ENCODE assay signal across 19 cellular contexts in the genomic region with DNA sequence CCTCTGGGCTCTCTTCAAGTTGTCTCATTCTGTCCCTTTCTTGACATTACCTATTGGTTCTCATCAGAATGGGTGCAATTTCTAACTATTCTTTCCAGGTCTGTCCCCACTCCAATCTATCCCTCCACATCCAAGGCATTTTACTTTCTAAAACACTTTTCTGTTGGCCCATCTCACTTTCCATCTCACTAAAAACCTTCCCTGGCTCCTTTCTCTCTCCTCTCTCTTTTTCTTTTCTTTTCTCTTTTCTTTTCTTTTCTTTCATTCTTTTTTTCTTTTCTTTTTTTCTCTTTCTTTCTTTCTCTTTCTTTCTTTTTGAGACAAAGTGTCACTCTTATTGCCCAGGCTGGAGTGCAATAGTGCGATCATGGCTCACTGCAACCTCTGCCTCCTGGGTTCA.
DNase-seq lines count a peak whose midpoint lies in the region; ATAC-seq and TF ChIP-seq lines count a peak whose summit lies in the region.
"Had no signal": no experiment of that assay in that cellular context is flagged by ENCODE, and none has a peak within 500 bp of the region (broad histone marks: within the 10 kb centered on the region; RNA-seq: fewer than 3 reads in every experiment).

No MANE protein-coding gene starts in this region.

- no peak overlapping the region for H3K4me3 ChIP-seq in GM23338
- no peak overlapping the region for H3K4me3 ChIP-seq in effector memory CD4-positive, alpha-beta T cell (ENCODE audit: insufficient read depth, low read depth, low read length, poor library complexity, severe bottlenecking)
- H3K4me3 ChIP-seq: BLaER1, PC-9 had no signal

- intact Hi-C loops in CD14-positive monocyte (cut with micrococcal nuclease): loop anchor here (5.0 to 10.0 kb wide), 4 partner anchors 78 to 193 kb away; no protein-coding TSS in a partner anchor

- no peaks in the 10 kb centered on the region for H3K9me3 ChIP-seq in effector memory CD4-positive, alpha-beta T cell (ENCODE audit: control insufficient read depth, low read length)
- H3K9me3 ChIP-seq: BLaER1 had no signal

- no peak for ATAC-seq in GM23338
- ATAC-seq in activated T-helper 17 cell treated with anti-CD3 and anti-CD28 coated beads, Interleukin-2, amount 50 U/mL, for 72 hours (replicated peaks): no peak

- no peaks in the 10 kb centered on the region for H3K9me3 Mint-ChIP-seq in CD14-positive monocyte
- H3K9me3 Mint-ChIP-seq in GM23338: no peaks in the 10 kb centered on the region
- no peaks in the 10 kb centered on the region for H3K9me3 Mint-ChIP-seq in activated T-helper 17 cell treated with anti-CD3 and anti-CD28 coated beads, Interleukin-2, amount 50 U/mL, for 72 hours
- no peaks in the 10 kb centered on the region for H3K9me3 Mint-ChIP-seq in osteocyte (ENCODE audit: unreplicated experiment)
- no peaks in the 10 kb centered on the region for H3K9me3 Mint-ChIP-seq in activated naive CD4-positive, alpha-beta T cell treated with anti-CD3 and anti-CD28 coated beads, Interleukin-2, amount 10 ng/mL, durations not matched to agents 7 days and 5 days

- no peaks in the 10 kb centered on the region for H3F3A ChIP-seq in GM23338 (replicated peaks; ENCODE audit: low read depth)

- TF ChIP-seq CTCF in CD14-positive monocyte (IDR thresholded peaks at IDR 0.05) (peak; percentile 7), GM23338 (conservative IDR thresholded peaks at IDR 0.05; ENCODE audit: low read depth in 2 of 2) (no peak), osteocyte (IDR thresholded peaks at IDR 0.05) (no peak), GM10248 (IDR thresholded peaks at IDR 0.05; ENCODE audit: control extremely low read depth, extremely low read depth, low read depth, missing control alignments) (no peak)

- CTCF ChIA-PET in activated naive CD4-positive, alpha-beta T cell treated with anti-CD3 and anti-CD28 coated beads, Interleukin-2, amount 10 ng/mL, durations not matched to agents 7 days and 5 days (lab: Charles Lee): interaction anchor here (1.0 to 21.3 kb wide), 5 partner anchors 20 to 192 kb away, joined by 3 to 565 read pairs (median 4); no protein-coding TSS in a partner anchor
- CTCF ChIA-PET in GM10248 (lab: Yijun Ruan, JAX): interaction anchor here (1.2 to 24.7 kb wide), 12 partner anchors 9 to 471 kb away, joined by 3 to 516 read pairs (median 4); no protein-coding TSS in a partner anchor

- H3K36me3 Mint-ChIP-seq in CD14-positive monocyte (no peaks in the 10 kb centered on the region), GM23338 (ENCODE audit: low read depth) (no peaks in the 10 kb centered on the region), osteocyte (ENCODE audit: unreplicated experiment) (no peaks in the 10 kb centered on the region)
- H3K36me3 Mint-ChIP-seq in activated T-helper 17 cell treated with anti-CD3 and anti-CD28 coated beads, Interleukin-2, amount 50 U/mL, for 72 hours (ENCODE audit: low read depth): no peaks in the 10 kb centered on the region
- H3K36me3 Mint-ChIP-seq in activated naive CD4-positive, alpha-beta T cell treated with anti-CD3 and anti-CD28 coated beads, Interleukin-2, amount 10 ng/mL, durations not matched to agents 7 days and 5 days: no peaks in the 10 kb centered on the region

- H3K4me1 Mint-ChIP-seq in CD14-positive monocyte (peaks cover 26% of the 10 kb centered on the region), GM23338 (peaks cover 31% of the 10 kb centered on the region), osteocyte (ENCODE audit: unreplicated experiment) (peaks cover 58% of the 10 kb centered on the region)
- peaks cover 46% of the 10 kb centered on the region for H3K4me1 Mint-ChIP-seq in activated T-helper 17 cell treated with anti-CD3 and anti-CD28 coated beads, Interleukin-2, amount 50 U/mL, for 72 hours
- H3K4me1 Mint-ChIP-seq in activated naive CD4-positive, alpha-beta T cell treated with anti-CD3 and anti-CD28 coated beads, Interleukin-2, amount 10 ng/mL, durations not matched to agents 7 days and 5 days: peaks cover 55% of the 10 kb centered on the region

- no peak overlapping the region for H2AFZ ChIP-seq in GM23338
- H2AFZ ChIP-seq: PC-9 had no signal

- H3K79me2 ChIP-seq in GM23338 (replicated peaks; ENCODE audit: insufficient read depth): no peaks in the 10 kb centered on the region

- no peaks in the 10 kb centered on the region for H4K20me1 ChIP-seq in GM23338 (replicated peaks; ENCODE audit: insufficient read depth)
- H4K20me1 ChIP-seq: BLaER1 had no signal

- POLR2A ChIA-PET in GM10248 (lab: Yijun Ruan, JAX): no interaction called here

- H3K9me2 ChIP-seq in GM23338 (ENCODE audit: insufficient read depth): no peaks in the 10 kb centered on the region

- H3K27ac ChIP-seq in GM23338 (ENCODE audit: low read depth): no peak overlapping the region
- H3K27ac ChIP-seq in effector memory CD4-positive, alpha-beta T cell (ENCODE audit: insufficient read depth, low read length, poor library complexity, severe bottlenecking): no peak overlapping the region
- H3K27ac ChIP-seq: BLaER1, HL-60, PC-9 had no signal

- H3K27me3 Mint-ChIP-seq in CD14-positive monocyte (ENCODE audit: low read depth in 3 of 3) (no peaks in the 10 kb centered on the region), GM23338 (ENCODE audit: insufficient read depth, low read depth, poor library complexity) (peaks cover 4% of the 10 kb centered on the region), osteocyte (ENCODE audit: unreplicated experiment) (no peaks in the 10 kb centered on the region)
- no peaks in the 10 kb centered on the region for H3K27me3 Mint-ChIP-seq in activated T-helper 17 cell treated with anti-CD3 and anti-CD28 coated beads, Interleukin-2, amount 50 U/mL, for 72 hours
- no peaks in the 10 kb centered on the region for H3K27me3 Mint-ChIP-seq in activated naive CD4-positive, alpha-beta T cell treated with anti-CD3 and anti-CD28 coated beads, Interleukin-2, amount 10 ng/mL, durations not matched to agents 7 days and 5 days

- H3K27ac Mint-ChIP-seq in CD14-positive monocyte (peak overlapping the region in 1 of 7 donors; percentile 16), GM23338 (0 out of 2 replicates have a peak overlapping the region, but pooled peaks have one; percentile 3), osteocyte (ENCODE audit: unreplicated experiment) (peak overlapping the region; percentile 56)
- H3K27ac Mint-ChIP-seq in activated T-helper 17 cell treated with anti-CD3 and anti-CD28 coated beads, Interleukin-2, amount 50 U/mL, for 72 hours: peak overlapping the region; percentile 25
- H3K27ac Mint-ChIP-seq in activated naive CD4-positive, alpha-beta T cell treated with anti-CD3 and anti-CD28 coated beads, Interleukin-2, amount 10 ng/mL, durations not matched to agents 7 days and 5 days: no peak overlapping the region

- H3K27me3 ChIP-seq in GM23338 (ENCODE audit: insufficient read depth): no peaks in the 10 kb centered on the region
- H3K27me3 ChIP-seq in effector memory CD4-positive, alpha-beta T cell (replicated peaks; ENCODE audit: control insufficient read depth, insufficient read depth, low read length, poor library complexity, severe bottlenecking): no peaks in the 10 kb centered on the region
- H3K27me3 ChIP-seq: BLaER1 had no signal

- DNase-seq in CD14-positive monocyte (ENCODE audit: low spot score) (no peak), GM23338 (ENCODE audit: low spot score) (no peak), osteocyte (ENCODE audit: extremely low spot score, unreplicated experiment) (no peak), GM10248 (ENCODE audit: extremely low spot score) (no peak)
- DNase-seq in effector memory CD4-positive, alpha-beta T cell: no peak
- no peak for DNase-seq in activated naive CD4-positive, alpha-beta T cell treated with anti-CD3 and anti-CD28 coated beads, Interleukin-2, amount 10 ng/mL, durations not matched to agents 7 days and 5 days
- DNase-seq: COR-L47, DMS153, EL, KBM-7, NCI-H1048, NCI-H146, NCI-H2081 treated with DMSO at 0.1 percent for 48 hours, NCI-H2227 treated with DMSO at 0.1 percent for 48 hours, NCI-H526, PC-9 had no signal

- H3K4me3 Mint-ChIP-seq in CD14-positive monocyte (no peak overlapping the region), GM23338 (no peak overlapping the region), osteocyte (ENCODE audit: unreplicated experiment) (no peak overlapping the region)
- H3K4me3 Mint-ChIP-seq in activated T-helper 17 cell treated with anti-CD3 and anti-CD28 coated beads, Interleukin-2, amount 50 U/mL, for 72 hours: peak overlapping the region; percentile 16
- no peak overlapping the region for H3K4me3 Mint-ChIP-seq in activated naive CD4-positive, alpha-beta T cell treated with anti-CD3 and anti-CD28 coated beads, Interleukin-2, amount 10 ng/mL, durations not matched to agents 7 days and 5 days

- H3K36me3 ChIP-seq in GM23338 (ENCODE audit: insufficient read depth): no peaks in the 10 kb centered on the region
- no peaks in the 10 kb centered on the region for H3K36me3 ChIP-seq in effector memory CD4-positive, alpha-beta T cell (ENCODE audit: control insufficient read depth, insufficient read depth, low read length)
- H3K36me3 ChIP-seq: BLaER1 had no signal

- peaks cover 29% of the 10 kb centered on the region for H3K4me1 ChIP-seq in GM23338 (ENCODE audit: insufficient read depth)
- no peaks in the 10 kb centered on the region for H3K4me1 ChIP-seq in effector memory CD4-positive, alpha-beta T cell (ENCODE audit: control insufficient read depth, insufficient read depth, low read length, poor library complexity, severe bottlenecking)

- no peak overlapping the region for H3K4me2 ChIP-seq in GM23338
- H3K4me2 ChIP-seq: BLaER1, PC-9 had no signal

TF ChIP-seq in GM23338, 12 proteins besides CTCF, POLR2A, EP300 and RAD21:
- TF ChIP-seq STAT1 (IDR thresholded peaks at IDR 0.05; ENCODE audit: unreplicated experiment) (no peak), EZH2phosphoT487 (IDR thresholded peaks at IDR 0.05; ENCODE audit: unreplicated experiment) (no peak), POLR2AphosphoS5 (IDR thresholded peaks at IDR 0.05; ENCODE audit: low read depth) (no peak), ZNF114 (CRISPR knock-in tag; IDR thresholded peaks at IDR 0.05) (no peak), JUNB (IDR thresholded peaks at IDR 0.05; ENCODE audit: unreplicated experiment) (no peak)
- TF ChIP-seq, protein P1, sequence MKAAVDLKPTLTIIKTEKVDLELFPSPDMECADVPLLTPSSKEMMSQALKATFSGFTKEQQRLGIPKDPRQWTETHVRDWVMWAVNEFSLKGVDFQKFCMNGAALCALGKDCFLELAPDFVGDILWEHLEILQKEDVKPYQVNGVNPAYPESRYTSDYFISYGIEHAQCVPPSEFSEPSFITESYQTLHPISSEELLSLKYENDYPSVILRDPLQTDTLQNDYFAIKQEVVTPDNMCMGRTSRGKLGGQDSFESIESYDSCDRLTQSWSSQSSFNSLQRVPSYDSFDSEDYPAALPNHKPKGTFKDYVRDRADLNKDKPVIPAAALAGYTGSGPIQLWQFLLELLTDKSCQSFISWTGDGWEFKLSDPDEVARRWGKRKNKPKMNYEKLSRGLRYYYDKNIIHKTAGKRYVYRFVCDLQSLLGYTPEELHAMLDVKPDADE (IDR thresholded peaks at IDR 0.05): no peak
